Comparison of ENCODE assay signal across 1 cellular context in genomic region chr5:35860686-35861085, GRCh38.
TF ChIP-seq lines count a peak whose summit lies in the region.

No MANE protein-coding gene starts in this region.

TF ChIP-seq in GM23338, 12 proteins besides CTCF, POLR2A, EP300 and RAD21 (continued from another document):
- no peak for TF ChIP-seq REST (IDR thresholded peaks at IDR 0.05; ENCODE audit: unreplicated experiment)
- TF ChIP-seq ZNF462 (CRISPR knock-in tag; IDR thresholded peaks at IDR 0.05) = no peak
- no peak for TF ChIP-seq EZH2phosphoT487 (IDR thresholded peaks at IDR 0.05; ENCODE audit: unreplicated experiment)
- no peak for TF ChIP-seq NANOG (IDR thresholded peaks at IDR 0.05; ENCODE audit: borderline replicate concordance)
- no peak for TF ChIP-seq STAT1 (IDR thresholded peaks at IDR 0.05; ENCODE audit: unreplicated experiment)
- no peak for TF ChIP-seq ZNF331 (CRISPR knock-in tag; IDR thresholded peaks at IDR 0.05; ENCODE audit: low read depth)
- no peak for TF ChIP-seq EZH2 (IDR thresholded peaks at IDR 0.05; ENCODE audit: low read depth, unreplicated experiment)
- TF ChIP-seq POLR2AphosphoS5 (IDR thresholded peaks at IDR 0.05; ENCODE audit: low read depth) = no peak
- no peak for TF ChIP-seq CREB1 (CRISPR knock-in tag; IDR thresholded peaks at IDR 0.05; ENCODE audit: low read depth)
- no peak for TF ChIP-seq JUNB (IDR thresholded peaks at IDR 0.05; ENCODE audit: unreplicated experiment)
- TF ChIP-seq ETS1 (IDR thresholded peaks at IDR 0.05) = no peak
